ENCODE assay signal across 11 cellular contexts in genomic region chr2:85741211-85741610, GRCh38. TPM values are rescaled to one million over a fixed set of nuclear protein-coding genes. Genes with fewer than 3 reads are reported as not detected.
A peak's percentile ranks its signal among the peaks of the same experiment; 100 is the strongest.
DNase-seq lines count a peak whose midpoint lies in the region; ATAC-seq and TF ChIP-seq lines count a peak whose summit lies in the region.
"Had no signal": no experiment of that assay in that cellular context is flagged by ENCODE, and none has a peak within 500 bp of the region (broad histone marks: within the 10 kb centered on the region; RNA-seq: fewer than 3 reads in every experiment).

No MANE protein-coding gene starts in this region.

- H3K4me3 ChIP-seq in SJSA1 = no peak overlapping the region
- no peak overlapping the region for H3K4me3 ChIP-seq in esophagus squamous epithelium
- no peak overlapping the region for H3K4me3 ChIP-seq in muscle layer of duodenum (ENCODE audit: low read depth in 1 of 2, low read length in 2 of 2)
- peak overlapping the region; percentile 28 for H3K4me3 ChIP-seq in thoracic aorta

- peaks cover 47% of the 10 kb centered on the region for H3K27me3 Mint-ChIP-seq in stimulated activated naive CD8-positive, alpha-beta T cell treated with anti-CD3 and anti-CD28 coated beads, Interleukin-15, amount 100 ng/mL, for 72 hours

- H3K4me1 ChIP-seq in SJSA1 (replicated peaks) (peaks cover 68% of the 10 kb centered on the region), esophagus squamous epithelium (peaks cover 30 to 80% (median 63%) of the 10 kb centered on the region in 3 donors), muscle layer of duodenum (ENCODE audit: control insufficient read depth in 1 of 2, insufficient read depth in 2 of 2, low read length in 2 of 2) (peaks cover 29 to 60% of the 10 kb centered on the region in 2 donors), thoracic aorta (ENCODE audit: control insufficient read depth in 1 of 2, low read depth in 2 of 2) (peaks cover 49 to 80% of the 10 kb centered on the region in 2 donors)

- intact Hi-C loops in esophagus squamous epithelium (cut with DNase I) = no loop called here

- H3K27ac ChIP-seq in SJSA1 (peak overlapping the region; percentile 85), esophagus squamous epithelium (peak overlapping the region; percentile 83 to 93 (median 90)), muscle layer of duodenum (ENCODE audit: low read length) (peak overlapping the region; percentile 72), thoracic aorta (peak overlapping the region; percentile 97 to 98)

- no peak overlapping the region for H3K4me3 Mint-ChIP-seq in stimulated activated naive CD8-positive, alpha-beta T cell treated with anti-CD3 and anti-CD28 coated beads, Interleukin-15, amount 100 ng/mL, for 72 hours
- H3K4me3 Mint-ChIP-seq: activated B cell treated with CpG ODN at 0.5 μM for 24 hours; CD8-positive, alpha-beta T cell had no signal

- DNase-seq in SJSA1 (ENCODE audit: low read depth in 1 of 2, low spot score in 2 of 2) (no peak), esophagus squamous epithelium (lab: John Stamatoyannopoulos, UW) (no peak), thoracic aorta (ENCODE audit: low spot score) (no peak), GM19240 (ENCODE audit: insufficient read length, low spot score) (no peak), NCI-H2029 treated with DMSO at 0.1 percent for 48 hours (lab: John Stamatoyannopoulos, UW) (no peak)
- no peak for DNase-seq in stimulated activated naive CD8-positive, alpha-beta T cell treated with anti-CD3 and anti-CD28 coated beads, Interleukin-15, amount 100 ng/mL, for 72 hours
- DNase-seq: activated B cell treated with CpG ODN at 0.5 μM for 24 hours; CD8-positive, alpha-beta T cell; NCI-H2171 had no signal

- WGBS in esophagus squamous epithelium, 2 donors = 47 to 48% methylated on average over 8 of the region's 8 CpGs

- no peaks in the 10 kb centered on the region for H3K9me3 Mint-ChIP-seq in stimulated activated naive CD8-positive, alpha-beta T cell treated with anti-CD3 and anti-CD28 coated beads, Interleukin-15, amount 100 ng/mL, for 72 hours
- H3K9me3 Mint-ChIP-seq: activated B cell treated with CpG ODN at 0.5 μM for 24 hours; CD8-positive, alpha-beta T cell had no signal

- no peak for TF ChIP-seq CTCF in esophagus squamous epithelium (IDR thresholded peaks at IDR 0.05)
- TF ChIP-seq CTCF in thoracic aorta (IDR thresholded peaks at IDR 0.05) = no peak

- TF ChIP-seq POLR2A in esophagus squamous epithelium (IDR thresholded peaks at IDR 0.05) = no peak

- H3K9me3 ChIP-seq in SJSA1 (replicated peaks) = no peaks in the 10 kb centered on the region
- no peaks in the 10 kb centered on the region for H3K9me3 ChIP-seq in esophagus squamous epithelium
- H3K9me3 ChIP-seq in muscle layer of duodenum (ENCODE audit: control insufficient read depth in 1 of 2, low read length in 2 of 2) = no peaks in the 10 kb centered on the region
- H3K9me3 ChIP-seq in thoracic aorta = no peaks in the 10 kb centered on the region

- H3K27ac Mint-ChIP-seq in stimulated activated naive CD8-positive, alpha-beta T cell treated with anti-CD3 and anti-CD28 coated beads, Interleukin-15, amount 100 ng/mL, for 72 hours = no peak overlapping the region
- H3K27ac Mint-ChIP-seq: activated B cell treated with CpG ODN at 0.5 μM for 24 hours; CD8-positive, alpha-beta T cell had no signal

- ATAC-seq in thoracic aorta (ENCODE audit: insufficient number of reproducible peaks, low FRiP score, low read depth) (no peak), HG03571 (IDR thresholded peaks at IDR 0.05; ENCODE audit: unreplicated experiment) (no peak)
- ATAC-seq in stimulated activated naive CD8-positive, alpha-beta T cell treated with anti-CD3 and anti-CD28 coated beads, Interleukin-15, amount 100 ng/mL, for 72 hours = no peak
- ATAC-seq: CD8-positive, alpha-beta T cell had no signal

- H3K36me3 ChIP-seq in SJSA1 (no peaks in the 10 kb centered on the region), esophagus squamous epithelium (no peaks in the 10 kb centered on the region), muscle layer of duodenum (ENCODE audit: control insufficient read depth in 1 of 2, insufficient read depth in 2 of 2, low read length in 2 of 2) (no peaks in the 10 kb centered on the region), thoracic aorta (no peaks in the 10 kb centered on the region)

- no peaks in the 10 kb centered on the region for H3K27me3 ChIP-seq in SJSA1 (replicated peaks)
- peaks cover 0 to 38% (median 0%) of the 10 kb centered on the region in 4 donors for H3K27me3 ChIP-seq in esophagus squamous epithelium
- H3K27me3 ChIP-seq in muscle layer of duodenum (ENCODE audit: low read depth, low read length) = no peaks in the 10 kb centered on the region
- no peaks in the 10 kb centered on the region for H3K27me3 ChIP-seq in thoracic aorta (replicated peaks; ENCODE audit: insufficient read depth)

- peaks cover 12% of the 10 kb centered on the region for H3K4me1 Mint-ChIP-seq in stimulated activated naive CD8-positive, alpha-beta T cell treated with anti-CD3 and anti-CD28 coated beads, Interleukin-15, amount 100 ng/mL, for 72 hours

RNA-seq across cellular contexts. Expression of gene ATOH8, which starts 12.6 kb away (rescaled TPM):
- total RNA-seq in SJSA1 (2014; rRNA removed; shearing (Covaris generic)) = 9.8 and 16.4 TPM in 2 replicates
- total RNA-seq in esophagus squamous epithelium (10 to 100 TPM in 2 of 4 donors, 1 to 10 TPM in 2; 2.0 to 24.6 (median 7.6) TPM), thoracic aorta (100 to 1,000 TPM in 1 of 2 donors, 10 to 100 TPM in 1; 78.4 to 207 TPM)
- total RNA-seq: activated B cell treated with CpG ODN at 0.5 μM for 24 hours had no signal

RNA-seq across cellular contexts. Expression of gene GNLY, which starts 47.1 kb away (rescaled TPM):
- not detected in 2 replicates for total RNA-seq in SJSA1 (2014; rRNA removed; shearing (Covaris generic))
- total RNA-seq in esophagus squamous epithelium (1 to 10 TPM in 3 of 4 donors, under 1 TPM in 1; 0.76 to 6.1 (median 2.1) TPM), thoracic aorta (1 to 10 TPM; 1.5 to 8.5 TPM)
